1 cellular context compared by ENCODE assay signal in genomic region chr9:126818482-126818881, GRCh38.
TF ChIP-seq lines count a peak whose summit lies in the region.

No MANE protein-coding gene starts in this region.

TF ChIP-seq in GM23338, 12 proteins besides CTCF, POLR2A, EP300 and RAD21 (continued from another document):
- TF ChIP-seq, protein P1, sequence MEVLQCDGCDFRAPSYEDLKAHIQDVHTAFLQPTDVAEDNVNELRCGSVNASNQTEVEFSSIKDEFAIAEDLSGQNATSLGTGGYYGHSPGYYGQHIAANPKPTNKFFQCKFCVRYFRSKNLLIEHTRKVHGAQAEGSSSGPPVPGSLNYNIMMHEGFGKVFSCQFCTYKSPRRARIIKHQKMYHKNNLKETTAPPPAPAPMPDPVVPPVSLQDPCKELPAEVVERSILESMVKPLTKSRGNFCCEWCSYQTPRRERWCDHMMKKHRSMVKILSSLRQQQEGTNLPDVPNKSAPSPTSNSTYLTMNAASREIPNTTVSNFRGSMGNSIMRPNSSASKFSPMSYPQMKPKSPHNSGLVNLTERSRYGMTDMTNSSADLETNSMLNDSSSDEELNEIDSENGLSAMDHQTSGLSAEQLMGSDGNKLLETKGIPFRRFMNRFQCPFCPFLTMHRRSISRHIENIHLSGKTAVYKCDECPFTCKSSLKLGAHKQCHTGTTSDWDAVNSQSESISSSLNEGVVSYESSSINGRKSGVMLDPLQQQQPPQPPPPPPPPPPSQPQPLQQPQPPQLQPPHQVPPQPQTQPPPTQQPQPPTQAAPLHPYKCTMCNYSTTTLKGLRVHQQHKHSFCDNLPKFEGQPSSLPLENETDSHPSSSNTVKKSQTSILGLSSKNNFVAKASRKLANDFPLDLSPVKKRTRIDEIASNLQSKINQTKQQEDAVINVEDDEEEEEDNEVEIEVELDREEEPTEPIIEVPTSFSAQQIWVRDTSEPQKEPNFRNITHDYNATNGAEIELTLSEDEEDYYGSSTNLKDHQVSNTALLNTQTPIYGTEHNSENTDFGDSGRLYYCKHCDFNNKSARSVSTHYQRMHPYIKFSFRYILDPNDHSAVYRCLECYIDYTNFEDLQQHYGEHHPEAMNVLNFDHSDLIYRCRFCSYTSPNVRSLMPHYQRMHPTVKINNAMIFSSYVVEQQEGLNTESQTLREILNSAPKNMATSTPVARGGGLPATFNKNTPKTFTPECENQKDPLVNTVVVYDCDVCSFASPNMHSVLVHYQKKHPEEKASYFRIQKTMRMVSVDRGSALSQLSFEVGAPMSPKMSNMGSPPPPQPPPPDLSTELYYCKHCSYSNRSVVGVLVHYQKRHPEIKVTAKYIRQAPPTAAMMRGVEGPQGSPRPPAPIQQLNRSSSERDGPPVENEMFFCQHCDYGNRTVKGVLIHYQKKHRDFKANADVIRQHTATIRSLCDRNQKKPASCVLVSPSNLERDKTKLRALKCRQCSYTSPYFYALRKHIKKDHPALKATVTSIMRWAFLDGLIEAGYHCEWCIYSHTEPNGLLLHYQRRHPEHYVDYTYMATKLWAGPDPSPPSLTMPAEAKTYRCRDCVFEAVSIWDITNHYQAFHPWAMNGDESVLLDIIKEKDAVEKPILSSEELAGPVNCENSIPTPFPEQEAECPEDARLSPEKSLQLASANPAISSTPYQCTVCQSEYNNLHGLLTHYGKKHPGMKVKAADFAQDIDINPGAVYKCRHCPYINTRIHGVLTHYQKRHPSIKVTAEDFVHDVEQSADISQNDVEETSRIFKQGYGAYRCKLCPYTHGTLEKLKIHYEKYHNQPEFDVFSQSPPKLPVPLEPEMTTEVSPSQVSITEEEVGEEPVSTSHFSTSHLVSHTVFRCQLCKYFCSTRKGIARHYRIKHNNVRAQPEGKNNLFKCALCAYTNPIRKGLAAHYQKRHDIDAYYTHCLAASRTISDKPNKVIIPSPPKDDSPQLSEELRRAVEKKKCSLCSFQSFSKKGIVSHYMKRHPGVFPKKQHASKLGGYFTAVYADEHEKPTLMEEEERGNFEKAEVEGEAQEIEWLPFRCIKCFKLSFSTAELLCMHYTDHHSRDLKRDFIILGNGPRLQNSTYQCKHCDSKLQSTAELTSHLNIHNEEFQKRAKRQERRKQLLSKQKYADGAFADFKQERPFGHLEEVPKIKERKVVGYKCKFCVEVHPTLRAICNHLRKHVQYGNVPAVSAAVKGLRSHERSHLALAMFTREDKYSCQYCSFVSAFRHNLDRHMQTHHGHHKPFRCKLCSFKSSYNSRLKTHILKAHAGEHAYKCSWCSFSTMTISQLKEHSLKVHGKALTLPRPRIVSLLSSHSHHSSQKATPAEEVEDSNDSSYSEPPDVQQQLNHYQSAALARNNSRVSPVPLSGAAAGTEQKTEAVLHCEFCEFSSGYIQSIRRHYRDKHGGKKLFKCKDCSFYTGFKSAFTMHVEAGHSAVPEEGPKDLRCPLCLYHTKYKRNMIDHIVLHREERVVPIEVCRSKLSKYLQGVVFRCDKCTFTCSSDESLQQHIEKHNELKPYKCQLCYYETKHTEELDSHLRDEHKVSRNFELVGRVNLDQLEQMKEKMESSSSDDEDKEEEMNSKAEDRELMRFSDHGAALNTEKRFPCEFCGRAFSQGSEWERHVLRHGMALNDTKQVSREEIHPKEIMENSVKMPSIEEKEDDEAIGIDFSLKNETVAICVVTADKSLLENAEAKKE (CRISPR knock-in tag; IDR thresholded peaks at IDR 0.05): no peak
- no peak for TF ChIP-seq ETS1 (IDR thresholded peaks at IDR 0.05)
- no peak for TF ChIP-seq EZH2phosphoT487 (IDR thresholded peaks at IDR 0.05; ENCODE audit: unreplicated experiment)
- TF ChIP-seq, protein P2, sequence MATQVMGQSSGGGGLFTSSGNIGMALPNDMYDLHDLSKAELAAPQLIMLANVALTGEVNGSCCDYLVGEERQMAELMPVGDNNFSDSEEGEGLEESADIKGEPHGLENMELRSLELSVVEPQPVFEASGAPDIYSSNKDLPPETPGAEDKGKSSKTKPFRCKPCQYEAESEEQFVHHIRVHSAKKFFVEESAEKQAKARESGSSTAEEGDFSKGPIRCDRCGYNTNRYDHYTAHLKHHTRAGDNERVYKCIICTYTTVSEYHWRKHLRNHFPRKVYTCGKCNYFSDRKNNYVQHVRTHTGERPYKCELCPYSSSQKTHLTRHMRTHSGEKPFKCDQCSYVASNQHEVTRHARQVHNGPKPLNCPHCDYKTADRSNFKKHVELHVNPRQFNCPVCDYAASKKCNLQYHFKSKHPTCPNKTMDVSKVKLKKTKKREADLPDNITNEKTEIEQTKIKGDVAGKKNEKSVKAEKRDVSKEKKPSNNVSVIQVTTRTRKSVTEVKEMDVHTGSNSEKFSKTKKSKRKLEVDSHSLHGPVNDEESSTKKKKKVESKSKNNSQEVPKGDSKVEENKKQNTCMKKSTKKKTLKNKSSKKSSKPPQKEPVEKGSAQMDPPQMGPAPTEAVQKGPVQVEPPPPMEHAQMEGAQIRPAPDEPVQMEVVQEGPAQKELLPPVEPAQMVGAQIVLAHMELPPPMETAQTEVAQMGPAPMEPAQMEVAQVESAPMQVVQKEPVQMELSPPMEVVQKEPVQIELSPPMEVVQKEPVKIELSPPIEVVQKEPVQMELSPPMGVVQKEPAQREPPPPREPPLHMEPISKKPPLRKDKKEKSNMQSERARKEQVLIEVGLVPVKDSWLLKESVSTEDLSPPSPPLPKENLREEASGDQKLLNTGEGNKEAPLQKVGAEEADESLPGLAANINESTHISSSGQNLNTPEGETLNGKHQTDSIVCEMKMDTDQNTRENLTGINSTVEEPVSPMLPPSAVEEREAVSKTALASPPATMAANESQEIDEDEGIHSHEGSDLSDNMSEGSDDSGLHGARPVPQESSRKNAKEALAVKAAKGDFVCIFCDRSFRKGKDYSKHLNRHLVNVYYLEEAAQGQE (IDR thresholded peaks at IDR 0.05; ENCODE audit: unreplicated experiment): no peak
